17 cellular contexts compared by ENCODE assay signal in the genomic region with DNA sequence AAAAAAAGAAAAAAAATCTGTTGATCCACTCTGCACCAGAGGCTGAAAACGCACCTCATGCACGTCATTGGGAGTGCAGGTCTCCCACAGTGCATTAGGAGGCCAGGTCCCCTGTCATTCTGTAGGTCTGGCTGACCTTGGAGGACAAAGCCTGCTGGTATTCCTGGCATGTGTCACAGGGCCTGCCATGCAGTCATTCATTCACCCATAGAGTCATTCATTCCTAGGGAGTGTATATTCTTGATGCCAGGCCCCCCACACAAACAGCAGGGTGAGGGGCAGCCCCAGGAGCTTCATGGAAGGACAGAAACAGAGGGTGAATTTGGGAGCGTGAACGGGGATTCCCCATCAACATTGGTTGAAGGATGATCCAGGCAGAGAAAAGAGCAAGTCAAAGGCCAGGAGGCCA. TPM values are rescaled to one million over a fixed set of nuclear protein-coding genes. Genes with fewer than 3 reads are reported as not detected.
DNase-seq lines count a peak whose midpoint lies in the region; ATAC-seq and TF ChIP-seq lines count a peak whose summit lies in the region.
"Had no signal": no experiment of that assay in that cellular context is flagged by ENCODE, and none has a peak within 500 bp of the region (broad histone marks: within the 10 kb centered on the region; RNA-seq: fewer than 3 reads in every experiment).

No MANE protein-coding gene starts in this region.

- H3K9me3 Mint-ChIP-seq in activated CD4-positive, alpha-beta T cell treated with anti-CD3 and anti-CD28 coated beads, Interleukin-2, amount 10 ng/mL, durations not matched to agents 24 days and 14 days, result no peaks in the 10 kb centered on the region
- H3K9me3 Mint-ChIP-seq in IgD-negative memory B cell, result no peaks in the 10 kb centered on the region
- H3K9me3 Mint-ChIP-seq in activated CD8-positive, alpha-beta memory T cell treated with anti-CD3 and anti-CD28 coated beads, Interleukin-2, amount 10 ng/mL, durations not matched to agents 7 days and 5 days (ENCODE audit: low read depth), result no peaks in the 10 kb centered on the region

- peaks cover 10 to 43% (median 32%) of the 10 kb centered on the region in 6 donors for H3K4me1 ChIP-seq in spleen

- no peak for TF ChIP-seq CTCF in coronary artery (IDR thresholded peaks at IDR 0.05)
- no peak for TF ChIP-seq CTCF in spleen (IDR thresholded peaks at IDR 0.05 in 8 of 11, conservative IDR thresholded peaks at IDR 0.05 in 3 of 11)

- peaks cover 4% of the 10 kb centered on the region for H3K27me3 Mint-ChIP-seq in activated CD4-positive, alpha-beta T cell treated with anti-CD3 and anti-CD28 coated beads, Interleukin-2, amount 10 ng/mL, durations not matched to agents 24 days and 14 days
- peaks cover 3% of the 10 kb centered on the region for H3K27me3 Mint-ChIP-seq in IgD-negative memory B cell
- peaks cover 23% of the 10 kb centered on the region for H3K27me3 Mint-ChIP-seq in activated CD8-positive, alpha-beta memory T cell treated with anti-CD3 and anti-CD28 coated beads, Interleukin-2, amount 10 ng/mL, durations not matched to agents 7 days and 5 days

- peaks cover 4% of the 10 kb centered on the region for H3K36me3 Mint-ChIP-seq in activated CD4-positive, alpha-beta T cell treated with anti-CD3 and anti-CD28 coated beads, Interleukin-2, amount 10 ng/mL, durations not matched to agents 24 days and 14 days (ENCODE audit: low read depth)
- peaks cover 2% of the 10 kb centered on the region for H3K36me3 Mint-ChIP-seq in IgD-negative memory B cell
- no peaks in the 10 kb centered on the region for H3K36me3 Mint-ChIP-seq in activated CD8-positive, alpha-beta memory T cell treated with anti-CD3 and anti-CD28 coated beads, Interleukin-2, amount 10 ng/mL, durations not matched to agents 7 days and 5 days

- intact Hi-C loops in activated CD4-positive, alpha-beta T cell treated with anti-CD3 and anti-CD28 coated beads, Interleukin-2, amount 10 ng/mL, durations not matched to agents 24 days and 14 days (cut with micrococcal nuclease), result no loop called here
- intact Hi-C loops in spleen (cut with DNase I; ENCODE audit: low total_unique reads), result no loop called here

- no peak for TF ChIP-seq POLR2A in spleen (IDR thresholded peaks at IDR 0.05)

- ATAC-seq in activated CD8-positive, alpha-beta memory T cell treated with anti-CD3 and anti-CD28 coated beads, Interleukin-2, amount 10 ng/mL, durations not matched to agents 7 days and 5 days, result no peak

- WGBS in spleen, 5 donors, result 70 to 87% (median 86%) methylated on average over 4 of the region's 4 CpGs

- peaks cover 4% of the 10 kb centered on the region for H3K4me1 Mint-ChIP-seq in activated CD4-positive, alpha-beta T cell treated with anti-CD3 and anti-CD28 coated beads, Interleukin-2, amount 10 ng/mL, durations not matched to agents 24 days and 14 days
- H3K4me1 Mint-ChIP-seq in IgD-negative memory B cell, result peaks cover 8 to 15% (median 15%) of the 10 kb centered on the region in 3 donors
- H3K4me1 Mint-ChIP-seq in activated CD8-positive, alpha-beta memory T cell treated with anti-CD3 and anti-CD28 coated beads, Interleukin-2, amount 10 ng/mL, durations not matched to agents 7 days and 5 days, result peaks cover 5% of the 10 kb centered on the region

- H3K27ac Mint-ChIP-seq in activated CD4-positive, alpha-beta T cell treated with anti-CD3 and anti-CD28 coated beads, Interleukin-2, amount 10 ng/mL, durations not matched to agents 24 days and 14 days, result no peak overlapping the region
- H3K27ac Mint-ChIP-seq in IgD-negative memory B cell, result peak overlapping the region in 2 of 3 donors; percentile 1 to 33
- H3K27ac Mint-ChIP-seq in activated CD8-positive, alpha-beta memory T cell treated with anti-CD3 and anti-CD28 coated beads, Interleukin-2, amount 10 ng/mL, durations not matched to agents 7 days and 5 days, result no peak overlapping the region

- no peak for DNase-seq in activated CD4-positive, alpha-beta T cell treated with anti-CD3 and anti-CD28 coated beads, Interleukin-2, amount 10 ng/mL, durations not matched to agents 24 days and 14 days
- DNase-seq in activated CD4-positive, alpha-beta T cell treated with anti-CD3 and anti-CD28 coated beads, Interleukin-2, amount 50 U/mL, for 1 hour, result no peak
- DNase-seq in coronary artery (ENCODE audit: low spot score) (peak; percentile 66), spleen (peak; percentile 51), HK-2 (ENCODE audit: unreplicated experiment) (no peak), NK-92 (lab: John Stamatoyannopoulos, UW; ENCODE audit: unreplicated experiment) (no peak)
- DNase-seq in activated CD8-positive, alpha-beta memory T cell treated with anti-CD3 and anti-CD28 coated beads, Interleukin-2, amount 10 ng/mL, durations not matched to agents 7 days and 5 days, result no peak
- DNase-seq: activated CD8-positive, alpha-beta memory T cell treated with anti-CD3 and anti-CD28 coated beads, Interleukin-2, amount 50 U/mL, for 48 hours; effector memory CD4-positive, alpha-beta T cell had no signal

- H3K4me3 ChIP-seq in coronary artery, result no peak overlapping the region
- H3K4me3 ChIP-seq in spleen, result no peak overlapping the region

- H3K36me3 ChIP-seq in spleen, result peaks cover 0 to 37% (median 0%) of the 10 kb centered on the region in 6 donors

- peaks cover 0 to 22% (median 7%) of the 10 kb centered on the region in 7 donors for H3K27me3 ChIP-seq in spleen (replicated peaks in 1 of 7)
- H3K27me3 ChIP-seq: upper lobe of left lung had no signal

- no peaks in the 10 kb centered on the region for H3K9me3 ChIP-seq in spleen
- H3K9me3 ChIP-seq: upper lobe of left lung had no signal

- peak overlapping the region; percentile 65 for H3K4me3 Mint-ChIP-seq in activated CD4-positive, alpha-beta T cell treated with anti-CD3 and anti-CD28 coated beads, Interleukin-2, amount 10 ng/mL, durations not matched to agents 24 days and 14 days
- peak overlapping the region in 3 of 4 donors; percentile 66 to 77 (median 72) for H3K4me3 Mint-ChIP-seq in IgD-negative memory B cell
- no peak overlapping the region for H3K4me3 Mint-ChIP-seq in activated CD8-positive, alpha-beta memory T cell treated with anti-CD3 and anti-CD28 coated beads, Interleukin-2, amount 10 ng/mL, durations not matched to agents 7 days and 5 days

- CTCF ChIA-PET in activated CD8-positive, alpha-beta memory T cell treated with anti-CD3 and anti-CD28 coated beads, Interleukin-2, amount 10 ng/mL, durations not matched to agents 7 days and 5 days (lab: Charles Lee), result interaction anchor here (1.0 to 1.6 kb wide), 6 partner anchors 12 to 183 kb away, joined by 3 to 7 read pairs (median 4); a partner anchor contains a TSS

- H3K27ac ChIP-seq in coronary artery (peak overlapping the region in 1 of 2 donors; percentile 5), spleen (peak overlapping the region in 2 of 8 donors; percentile 14 to 57)
- H3K27ac ChIP-seq: HL-60 had no signal

RNA-seq across cellular contexts. Expression of a gene that starts 2.2 kb away (rescaled TPM):
- total RNA-seq in activated CD4-positive, alpha-beta T cell treated with anti-CD3 and anti-CD28 coated beads, Interleukin-2, amount 10 ng/mL, durations not matched to agents 24 days and 14 days, result 6.8 and 8.2 TPM in 2 replicates
- polyA plus RNA-seq in IgD-negative memory B cell (1.7 TPM), spleen (10 to 100 TPM in 2 of 3 donors, 1 to 10 TPM in 1; 9.2 to 14.1 (median 10.7) TPM)
- total RNA-seq in spleen, result 10 to 100 TPM; 16.8 to 52.8 (median 31.2) TPM
- 1 to 10 TPM; 3.9 to 5.7 TPM for total RNA-seq in activated CD8-positive, alpha-beta memory T cell treated with anti-CD3 and anti-CD28 coated beads, Interleukin-2, amount 10 ng/mL, durations not matched to agents 7 days and 5 days

RNA-seq across cellular contexts. Expression of a gene that starts 40.5 kb away (rescaled TPM):
- 93.0 and 96.7 TPM in 2 replicates for total RNA-seq in activated CD4-positive, alpha-beta T cell treated with anti-CD3 and anti-CD28 coated beads, Interleukin-2, amount 10 ng/mL, durations not matched to agents 24 days and 14 days
- polyA plus RNA-seq in IgD-negative memory B cell, result 16.9 TPM
- total RNA-seq in spleen, result 10 to 100 TPM; 50.6 to 74.3 (median 60.3) TPM
- polyA plus RNA-seq in spleen, result 10 to 100 TPM; 21.3 to 40.1 (median 27.2) TPM
- 100 to 1,000 TPM; 103 to 114 TPM for total RNA-seq in activated CD8-positive, alpha-beta memory T cell treated with anti-CD3 and anti-CD28 coated beads, Interleukin-2, amount 10 ng/mL, durations not matched to agents 7 days and 5 days

RNA-seq across cellular contexts. Expression of a gene that starts 47.5 kb away (rescaled TPM):
- total RNA-seq in activated CD4-positive, alpha-beta T cell treated with anti-CD3 and anti-CD28 coated beads, Interleukin-2, amount 10 ng/mL, durations not matched to agents 24 days and 14 days, result not detected in 2 replicates
- polyA plus RNA-seq in IgD-negative memory B cell, result not detected
- total RNA-seq in spleen, result under 1 TPM in 1 of 7 donors, not detected in 6; 0.95 TPM
- polyA plus RNA-seq in spleen, result under 1 TPM in 2 of 3 donors, not detected in 1; 0.16 to 0.38 TPM
- total RNA-seq in activated CD8-positive, alpha-beta memory T cell treated with anti-CD3 and anti-CD28 coated beads, Interleukin-2, amount 10 ng/mL, durations not matched to agents 7 days and 5 days, result not detected
- total RNA-seq: A673; left colon; mucosa of gallbladder; T-helper 1 cell treated with Interleukin-12 subunit alpha and Interleukin-12 subunit beta and Interleukin-4 antibody, amounts not matched to agents 30 ng/mL and 1 ng/mL, for 36 hours; upper lobe of left lung had no signal
- polyA plus RNA-seq: small intestine had no signal

Comparison
In these comparisons a context has a peak if more than half of its experiments do, and no peak if none do; other contexts are left out.
1. DNase-seq: peak in coronary artery (single experiment) and spleen (single experiment); none in activated CD4-positive, alpha-beta T cell treated with anti-CD3 and anti-CD28 coated beads, Interleukin-2, amount 10 ng/mL, durations not matched to agents 24 days and 14 days (single experiment), activated CD4-positive, alpha-beta T cell treated with anti-CD3 and anti-CD28 coated beads, Interleukin-2, amount 50 U/mL, for 1 hour (single experiment), HK-2 (single experiment), NK-92 (single experiment) and activated CD8-positive, alpha-beta memory T cell treated with anti-CD3 and anti-CD28 coated beads, Interleukin-2, amount 10 ng/mL, durations not matched to agents 7 days and 5 days (single experiment).
2. H3K27ac Mint-ChIP-seq: peak in IgD-negative memory B cell (2 of 3); none in activated CD4-positive, alpha-beta T cell treated with anti-CD3 and anti-CD28 coated beads, Interleukin-2, amount 10 ng/mL, durations not matched to agents 24 days and 14 days (single experiment) and activated CD8-positive, alpha-beta memory T cell treated with anti-CD3 and anti-CD28 coated beads, Interleukin-2, amount 10 ng/mL, durations not matched to agents 7 days and 5 days (single experiment).